ENCODE assay signal across 9 cellular contexts in genomic region chr14:23307146-23307447, GRCh38. TPM values are rescaled to one million over a fixed set of nuclear protein-coding genes. Genes with fewer than 3 reads are reported as not detected.
DNase-seq lines count a peak whose midpoint lies in the region; ATAC-seq, FAIRE-seq and TF ChIP-seq lines count a peak whose summit lies in the region.
"Had no signal": no experiment of that assay in that cellular context is flagged by ENCODE, and none has a peak within 500 bp of the region (broad histone marks: within the 10 kb centered on the region; RNA-seq: fewer than 3 reads in every experiment).

No MANE protein-coding gene starts in this region.

- H4K20me1 ChIP-seq in K562 (replicated peaks; ENCODE audit: control insufficient read depth, insufficient read depth, low read length): no peaks in the 10 kb centered on the region

- WGBS in K562 (ENCODE audit: insufficient coverage, low coverage, missing lambda C conversion rate): 0% methylated on average over 3 of the region's 3 CpGs
- 6% methylated on average over 3 of the region's 3 CpGs for WGBS in lower leg skin, 2 donors
- WGBS in testis, 2 donors: 12 to 16% methylated on average over 3 of the region's 3 CpGs

- ATAC-seq in K562: peak; percentile 2

- peaks cover 4% of the 10 kb centered on the region for H3K9me1 ChIP-seq in K562 (ENCODE audit: control insufficient read depth, insufficient read depth, low read length)

- H3K36me3 ChIP-seq in K562 (ENCODE audit: control insufficient read depth, insufficient read depth, low read length) (peaks cover 46% of the 10 kb centered on the region), testis (ENCODE audit: low read depth, missing control alignments) (no peaks in the 10 kb centered on the region)

- no peaks in the 10 kb centered on the region for H3K9me3 ChIP-seq in K562 (replicated peaks; ENCODE audit: control insufficient read depth, insufficient read depth, low read depth, low read length)
- no peaks in the 10 kb centered on the region for H3K9me3 ChIP-seq in testis

- H3K4me1 ChIP-seq in K562 (replicated peaks in 1 of 2; ENCODE audit: control insufficient read depth in 2 of 2, insufficient read depth in 2 of 2, low read length in 2 of 2) (peaks cover 21 to 36% of the 10 kb centered on the region in 2 experiments; a peak in 4 of 5 replicates), testis (peaks cover 48% of the 10 kb centered on the region)

- CTCF ChIA-PET in K562 (lab: Yijun Ruan, JAX; ENCODE audit: low intra/inter-chr PET ratio): no interaction called here

- peak overlapping the region; percentile 98 for H3K4me2 ChIP-seq in K562 (ENCODE audit: insufficient read depth, low read length)

- H3K79me2 ChIP-seq in K562 (ENCODE audit: control insufficient read depth, insufficient read depth, low read length): peaks cover 45% of the 10 kb centered on the region

- peak overlapping the region; percentile 84 for H2AFZ ChIP-seq in K562 (ENCODE audit: low read depth, low read length)

- POLR2A ChIA-PET in K562 (lab: Yijun Ruan, JAX): interaction anchor here (0.7 to 3.7 kb wide), 6 partner anchors 8 to 325 kb away, joined by 3 to 17 read pairs (median 4); partner anchors contain the start of genes AJUBA and PABPN1

- no peak for TF ChIP-seq RAD21 in K562 (CRISPR knock-in tag; conservative IDR thresholded peaks at IDR 0.05 in 1 of 2, IDR thresholded peaks at IDR 0.05 in 1 of 2)

- DNase-seq in NCI-H2171 treated with DMSO at 0.1 percent for 48 hours (lab: John Stamatoyannopoulos, UW): peak; percentile 34
- DNase-seq in NCI-H2171 (lab: John Stamatoyannopoulos, UW): no peak
- DNase-seq in K562 (ENCODE audit: extremely low read depth in 1 of 4, low spot score in 3 of 4): no peak
- DNase-seq in lower leg skin (ENCODE audit: low spot score in 2 of 2): no peak
- DNase-seq in testis: no peak
- DNase-seq in occipital lobe (lab: John Stamatoyannopoulos, UW): no peak
- no peak for DNase-seq in UCSD-AML1 (lab: John Stamatoyannopoulos, UW; ENCODE audit: unreplicated experiment)
- DNase-seq in NCI-H1436 (lab: John Stamatoyannopoulos, UW): no peak

- H3K4me3 ChIP-seq in K562: peak overlapping the region; percentile 94
- H3K4me3 ChIP-seq in lower leg skin (ENCODE audit: low read depth, poor library complexity, severe bottlenecking): peak overlapping the region; percentile 53
- H3K4me3 ChIP-seq in testis: peak overlapping the region; percentile 59 to 90

- in situ Hi-C loops in K562 (cut with MboI): no loop called here

- BruUV-seq in K562 (replicated peaks; lab: Mats Ljungman, UMichigan): no TSS peak

- H3K27me3 ChIP-seq in K562 (ENCODE audit: control insufficient read depth in 2 of 2, insufficient read depth in 2 of 2, low read length in 2 of 2) (no peaks in the 10 kb centered on the region), testis (no peaks in the 10 kb centered on the region)

- TF ChIP-seq POLR2A in K562 (conservative IDR thresholded peaks at IDR 0.05) (no peak), lower leg skin (IDR thresholded peaks at IDR 0.05) (no peak), testis (IDR thresholded peaks at IDR 0.05) (no peak)

- no peak for FAIRE-seq in K562 (lab: Jason Lieb, UNC)
- FAIRE-seq: A204.1 had no signal

- intact Hi-C loops in K562 (cut with micrococcal nuclease) (loop anchor here (2.0 kb wide), 1 partner anchor 14 kb away; the partner anchor contains the start of gene PABPN1), lower leg skin (cut with DNase I; ENCODE audit: low total_unique reads) (no loop called here), testis (cut with DNase I; ENCODE audit: low total_unique reads) (no loop called here)

- H3K9ac ChIP-seq in K562 (ENCODE audit: insufficient read depth in 1 of 2, low read depth in 2 of 2, low read length in 2 of 2): peak overlapping the region; percentile 92 to 95

- peak overlapping the region; percentile 90 for H3K27ac ChIP-seq in K562 (ENCODE audit: extremely low read depth, low read depth, low read length)
- peak overlapping the region; percentile 90 to 91 for H3K27ac ChIP-seq in testis

- TF ChIP-seq CTCF in K562 (IDR thresholded peaks at IDR 0.05 in 2 of 3, conservative IDR thresholded peaks at IDR 0.05 in 1 of 3; ENCODE audit: insufficient read depth in 2 of 3, low read depth in 1 of 3, low read length in 3 of 3) (no peak), lower leg skin (IDR thresholded peaks at IDR 0.05) (no peak), testis (IDR thresholded peaks at IDR 0.05) (no peak)

- TF ChIP-seq EP300 in K562 (IDR thresholded peaks at IDR 0.05; ENCODE audit: low read length): no peak

RNA-seq across cellular contexts. Expression of gene BCL2L2, which starts 0.5 kb away (rescaled TPM):
- 36.5 and 38.0 TPM in 2 replicates for total RNA-seq in K562 (2011; cell fraction: chromatin; rRNA removed; ENCODE audit: low replicate concordance)
- 23.0 and 25.2 TPM in 2 replicates for total RNA-seq in K562 (2011; cell fraction: nucleolus; rRNA removed)
- total RNA-seq in K562 (2011; cell fraction: nucleoplasm; rRNA removed): 51.9 and 92.5 TPM in 2 replicates
- total RNA-seq in K562 (2014; rRNA removed): 15.3 and 17.8 TPM in 2 replicates
- 13.4 and 14.8 TPM in 2 replicates for total RNA-seq in K562 (2014; rRNA removed; fragmentation: Illumina TruSeq; extraction: Trizol)
- total RNA-seq in K562 (2015; rRNA removed; fragmentation: Illumina TruSeq; extraction: Trizol): 12.2 and 12.8 TPM in 2 replicates
- total RNA-seq in K562 (2021): 13.0 and 18.7 TPM in 2 replicates
- 21.0 TPM in 2 replicates for polyA plus RNA-seq in K562 (2011; rRNA removed)
- 11.9 and 21.1 TPM in 2 replicates for polyA plus RNA-seq in K562 (2011; cell fraction: cytosol; rRNA removed)
- 30.9 and 38.7 TPM in 2 replicates for polyA plus RNA-seq in K562 (2011; cell fraction: nucleus; rRNA removed)
- polyA plus RNA-seq in K562 (2012): 17.8 and 30.3 TPM in 2 replicates
- 14.7 and 17.2 TPM in 2 replicates for polyA plus RNA-seq in K562 (2014; fragmentation: Illumina TruSeq; extraction: Trizol)
- 1 to 10 TPM; 2.6 to 3.2 TPM for polyA plus RNA-seq in K562 (2014; fragmentation: Nextera tagmentation; extraction: Ambion mirVana)
- 31.1 and 32.5 TPM in 2 replicates for polyA plus RNA-seq in K562 (2014; rRNA removed)
- polyA minus RNA-seq in K562 (2011; rRNA and poly(A)+ RNA removed): 15.0 and 16.7 TPM in 2 replicates
- 4.6 and 6.2 TPM in 2 replicates for polyA minus RNA-seq in K562 (2011; cell fraction: cytosol; rRNA and poly(A)+ RNA removed)
- 12.1 and 17.8 TPM in 2 replicates for polyA minus RNA-seq in K562 (2011; cell fraction: nucleus; rRNA and poly(A)+ RNA removed)
- 10 to 100 TPM; 41.5 to 72.2 (median 68.3) TPM for total RNA-seq in lower leg skin
- total RNA-seq in testis: 10 to 100 TPM; 78.0 to 85.1 TPM
- 46.8 TPM for polyA plus RNA-seq in testis (ENCODE audit: insufficient read depth, low read depth, low replicate concordance)
- 17.8 TPM for total RNA-seq in occipital lobe

RNA-seq across cellular contexts. Expression of gene PPP1R3E, which starts 4.4 kb away (rescaled TPM):
- 49.7 and 58.2 TPM in 2 replicates for total RNA-seq in K562 (2011; cell fraction: chromatin; rRNA removed; ENCODE audit: low replicate concordance)
- 37.2 and 38.4 TPM in 2 replicates for total RNA-seq in K562 (2011; cell fraction: nucleolus; rRNA removed)
- total RNA-seq in K562 (2011; cell fraction: nucleoplasm; rRNA removed): 66.3 and 102 TPM in 2 replicates
- total RNA-seq in K562 (2014; rRNA removed) (2.8 and 3.2 TPM in 2 replicates), K562 (2014; rRNA removed; fragmentation: Illumina TruSeq; extraction: Trizol) (7.1 and 8.4 TPM in 2 replicates), K562 (2015; rRNA removed; fragmentation: Illumina TruSeq; extraction: Trizol) (7.2 and 8.5 TPM in 2 replicates), K562 (2021) (7.3 and 7.6 TPM in 2 replicates), lower leg skin (10 to 100 TPM in 1 of 4 donors, 1 to 10 TPM in 3; 7.9 to 14.4 (median 8.6) TPM), testis (10 to 100 TPM; 30.4 to 43.5 TPM), occipital lobe (5.8 TPM)
- polyA plus RNA-seq in K562 (2011; rRNA removed) (18.4 and 26.2 TPM in 2 replicates), K562 (2014; fragmentation: Illumina TruSeq; extraction: Trizol) (11.5 and 13.4 TPM in 2 replicates), K562 (2014; fragmentation: Nextera tagmentation; extraction: Ambion mirVana) (1 to 10 TPM; 3.4 to 3.9 TPM), K562 (2014; rRNA removed) (12.9 and 18.5 TPM in 2 replicates), testis (ENCODE audit: insufficient read depth, low read depth, low replicate concordance) (39.2 TPM)
- 8.7 and 19.6 TPM in 2 replicates for polyA plus RNA-seq in K562 (2011; cell fraction: cytosol; rRNA removed)
- polyA plus RNA-seq in K562 (2011; cell fraction: nucleus; rRNA removed): 94.0 and 103 TPM in 2 replicates
- polyA plus RNA-seq in K562 (2012): 11.7 and 31.6 TPM in 2 replicates
- 10.7 and 11.8 TPM in 2 replicates for polyA minus RNA-seq in K562 (2011; rRNA and poly(A)+ RNA removed)
- polyA minus RNA-seq in K562 (2011; cell fraction: cytosol; rRNA and poly(A)+ RNA removed): 2.5 and 4.6 TPM in 2 replicates
- polyA minus RNA-seq in K562 (2011; cell fraction: nucleus; rRNA and poly(A)+ RNA removed): 12.1 and 20.7 TPM in 2 replicates

RNA-seq across cellular contexts. Expression of gene PABPN1, which starts 14.2 kb away (rescaled TPM):
- 516 and 682 TPM in 2 replicates for total RNA-seq in K562 (2011; cell fraction: chromatin; rRNA removed; ENCODE audit: low replicate concordance)
- total RNA-seq in K562 (2011; cell fraction: nucleolus; rRNA removed): 349 and 369 TPM in 2 replicates
- total RNA-seq in K562 (2011; cell fraction: nucleoplasm; rRNA removed): 339 and 341 TPM in 2 replicates
- 84.5 and 139 TPM in 2 replicates for total RNA-seq in K562 (2014; rRNA removed)
- total RNA-seq in K562 (2014; rRNA removed; fragmentation: Illumina TruSeq; extraction: Trizol): 81.6 and 93.2 TPM in 2 replicates
- total RNA-seq in K562 (2015; rRNA removed; fragmentation: Illumina TruSeq; extraction: Trizol): 175 and 178 TPM in 2 replicates
- total RNA-seq in K562 (2021): 192 and 215 TPM in 2 replicates
- polyA plus RNA-seq in K562 (2011; rRNA removed): 388 and 435 TPM in 2 replicates
- 216 and 274 TPM in 2 replicates for polyA plus RNA-seq in K562 (2011; cell fraction: cytosol; rRNA removed)
- polyA plus RNA-seq in K562 (2011; cell fraction: nucleus; rRNA removed): 975 and 1,426 TPM in 2 replicates
- polyA plus RNA-seq in K562 (2012): 169 and 185 TPM in 2 replicates
- polyA plus RNA-seq in K562 (2014; fragmentation: Illumina TruSeq; extraction: Trizol): 226 and 292 TPM in 2 replicates
- 10 to 100 TPM; 32.6 to 34.4 TPM for polyA plus RNA-seq in K562 (2014; fragmentation: Nextera tagmentation; extraction: Ambion mirVana)
- 194 and 243 TPM in 2 replicates for polyA plus RNA-seq in K562 (2014; rRNA removed)
- polyA minus RNA-seq in K562 (2011; rRNA and poly(A)+ RNA removed): 142 and 145 TPM in 2 replicates
- polyA minus RNA-seq in K562 (2011; cell fraction: cytosol; rRNA and poly(A)+ RNA removed): 47.2 and 52.1 TPM in 2 replicates
- 62.1 and 99.2 TPM in 2 replicates for polyA minus RNA-seq in K562 (2011; cell fraction: nucleus; rRNA and poly(A)+ RNA removed)
- total RNA-seq in lower leg skin: 10 to 100 TPM; 25.5 to 65.8 (median 39.9) TPM
- 100 to 1,000 TPM; 194 TPM for total RNA-seq in testis
- polyA plus RNA-seq in testis (ENCODE audit: insufficient read depth, low read depth, low replicate concordance): 222 TPM
- 59.6 TPM for total RNA-seq in occipital lobe

RNA-seq across cellular contexts. Expression of gene HOMEZ, which starts 21.2 kb away (rescaled TPM):
- total RNA-seq in K562 (2011; cell fraction: chromatin; rRNA removed; ENCODE audit: low replicate concordance): 17.6 and 26.7 TPM in 2 replicates
- total RNA-seq in K562 (2011; cell fraction: nucleolus; rRNA removed): 25.9 and 26.3 TPM in 2 replicates
- 21.2 and 22.2 TPM in 2 replicates for total RNA-seq in K562 (2011; cell fraction: nucleoplasm; rRNA removed)
- 14.4 and 15.1 TPM in 2 replicates for total RNA-seq in K562 (2014; rRNA removed)
- 15.1 and 16.5 TPM in 2 replicates for total RNA-seq in K562 (2014; rRNA removed; fragmentation: Illumina TruSeq; extraction: Trizol)
- total RNA-seq in K562 (2015; rRNA removed; fragmentation: Illumina TruSeq; extraction: Trizol): 17.8 and 18.2 TPM in 2 replicates
- 20.6 and 23.1 TPM in 2 replicates for total RNA-seq in K562 (2021)
- 30.2 and 32.0 TPM in 2 replicates for polyA plus RNA-seq in K562 (2011; rRNA removed)
- 37.2 and 43.0 TPM in 2 replicates for polyA plus RNA-seq in K562 (2011; cell fraction: cytosol; rRNA removed)
- 20.4 and 31.3 TPM in 2 replicates for polyA plus RNA-seq in K562 (2011; cell fraction: nucleus; rRNA removed)
- 15.7 and 20.4 TPM in 2 replicates for polyA plus RNA-seq in K562 (2012)
- polyA plus RNA-seq in K562 (2014; fragmentation: Illumina TruSeq; extraction: Trizol): 26.9 and 29.0 TPM in 2 replicates
- polyA plus RNA-seq in K562 (2014; fragmentation: Nextera tagmentation; extraction: Ambion mirVana): 1 to 10 TPM; 3.0 to 5.3 TPM
- polyA plus RNA-seq in K562 (2014; rRNA removed): 16.9 and 20.0 TPM in 2 replicates
- polyA minus RNA-seq in K562 (2011; rRNA and poly(A)+ RNA removed): 30.3 and 37.7 TPM in 2 replicates
- 13.6 and 22.8 TPM in 2 replicates for polyA minus RNA-seq in K562 (2011; cell fraction: cytosol; rRNA and poly(A)+ RNA removed)
- 8.5 and 15.3 TPM in 2 replicates for polyA minus RNA-seq in K562 (2011; cell fraction: nucleus; rRNA and poly(A)+ RNA removed)
- 1 to 10 TPM; 5.3 to 9.7 (median 8.5) TPM for total RNA-seq in lower leg skin
- total RNA-seq in testis: 10 to 100 TPM; 31.7 to 37.7 TPM
- polyA plus RNA-seq in testis (ENCODE audit: insufficient read depth, low read depth, low replicate concordance): 71.6 TPM
- total RNA-seq in occipital lobe: 2.5 TPM

RNA-seq across cellular contexts. Expression of gene SLC22A17, which starts 45.6 kb away (rescaled TPM):
- 0.48 and 1.3 TPM in 2 replicates for total RNA-seq in K562 (2011; cell fraction: chromatin; rRNA removed; ENCODE audit: low replicate concordance)
- 0.50 and 1.1 TPM in 2 replicates for total RNA-seq in K562 (2011; cell fraction: nucleolus; rRNA removed)
- total RNA-seq in K562 (2011; cell fraction: nucleoplasm; rRNA removed): 0.37 and 0.53 TPM in 2 replicates
- 0.09 and 0.12 TPM in 2 replicates for total RNA-seq in K562 (2014; rRNA removed)
- not detected in 2 replicates for total RNA-seq in K562 (2014; rRNA removed; fragmentation: Illumina TruSeq; extraction: Trizol)
- total RNA-seq in K562 (2015; rRNA removed; fragmentation: Illumina TruSeq; extraction: Trizol): not detected in 2 replicates
- 0.18 TPM in 1 of 2 replicates, not detected in the other for total RNA-seq in K562 (2021)
- 0.19 TPM in 1 of 2 replicates, not detected in the other for polyA plus RNA-seq in K562 (2011; rRNA removed)
- 0.24 TPM in 1 of 2 replicates, not detected in the other for polyA plus RNA-seq in K562 (2011; cell fraction: cytosol; rRNA removed)
- polyA plus RNA-seq in K562 (2011; cell fraction: nucleus; rRNA removed): 0.72 and 1.4 TPM in 2 replicates
- polyA plus RNA-seq in K562 (2012): 0.14 and 0.36 TPM in 2 replicates
- polyA plus RNA-seq in K562 (2014; fragmentation: Illumina TruSeq; extraction: Trizol): 0.06 and 0.07 TPM in 2 replicates
- polyA plus RNA-seq in K562 (2014; fragmentation: Nextera tagmentation; extraction: Ambion mirVana): not detected
- polyA plus RNA-seq in K562 (2014; rRNA removed): 0.04 TPM in 1 of 2 replicates, not detected in the other
- polyA minus RNA-seq in K562 (2011; rRNA and poly(A)+ RNA removed): not detected in 2 replicates
- not detected in 2 replicates for polyA minus RNA-seq in K562 (2011; cell fraction: cytosol; rRNA and poly(A)+ RNA removed)
- polyA minus RNA-seq in K562 (2011; cell fraction: nucleus; rRNA and poly(A)+ RNA removed): not detected in 2 replicates
- total RNA-seq in lower leg skin: 10 to 100 TPM; 16.1 to 33.0 (median 17.9) TPM
- total RNA-seq in testis: 10 to 100 TPM; 56.6 to 93.8 TPM
- 37.3 TPM for polyA plus RNA-seq in testis (ENCODE audit: insufficient read depth, low read depth, low replicate concordance)
- 158 TPM for total RNA-seq in occipital lobe
